Comparison of ENCODE assay signal across 9 cellular contexts in the genomic region with DNA sequence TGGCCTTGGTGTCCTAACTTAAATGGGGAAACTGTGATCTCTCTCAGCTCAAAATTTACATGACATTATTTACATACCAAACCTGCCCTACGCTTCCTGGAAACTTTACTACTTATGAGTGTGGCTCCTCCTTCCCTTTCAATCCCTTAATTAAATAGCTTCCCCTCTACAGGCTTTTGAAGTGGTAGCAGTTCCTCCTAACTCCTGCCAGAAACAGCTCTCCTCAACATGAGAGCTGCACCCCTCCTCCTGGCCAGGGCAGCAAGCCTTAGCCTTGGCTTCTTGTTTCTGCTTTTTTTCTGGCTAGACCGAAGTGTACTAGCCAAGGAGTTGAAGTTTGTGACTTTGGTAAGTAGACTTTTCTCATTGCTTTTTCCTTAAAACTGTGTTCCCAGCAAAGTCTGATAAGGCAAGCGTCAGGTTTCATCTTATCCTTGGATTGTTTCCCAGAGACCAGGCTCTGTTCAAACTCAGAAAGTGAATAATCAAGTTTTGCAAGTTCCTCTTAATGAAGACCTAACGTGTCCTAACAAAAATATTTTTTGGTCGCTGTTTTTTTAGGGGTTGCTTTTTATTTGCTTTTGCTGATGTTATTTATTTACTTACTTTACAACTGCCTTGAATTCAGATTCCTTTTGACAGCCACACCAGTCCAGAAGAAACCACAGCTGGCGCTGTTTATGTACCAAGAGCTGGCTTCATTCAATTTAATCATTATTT. TPM values are rescaled to one million over a fixed set of nuclear protein-coding genes. Genes with fewer than 3 reads are reported as not detected.
DNase-seq lines count a peak whose midpoint lies in the region; ATAC-seq, FAIRE-seq and TF ChIP-seq lines count a peak whose summit lies in the region.
"Had no signal": no experiment of that assay in that cellular context is flagged by ENCODE, and none has a peak within 500 bp of the region (broad histone marks: within the 10 kb centered on the region; RNA-seq: fewer than 3 reads in every experiment).

A gene with protein sequence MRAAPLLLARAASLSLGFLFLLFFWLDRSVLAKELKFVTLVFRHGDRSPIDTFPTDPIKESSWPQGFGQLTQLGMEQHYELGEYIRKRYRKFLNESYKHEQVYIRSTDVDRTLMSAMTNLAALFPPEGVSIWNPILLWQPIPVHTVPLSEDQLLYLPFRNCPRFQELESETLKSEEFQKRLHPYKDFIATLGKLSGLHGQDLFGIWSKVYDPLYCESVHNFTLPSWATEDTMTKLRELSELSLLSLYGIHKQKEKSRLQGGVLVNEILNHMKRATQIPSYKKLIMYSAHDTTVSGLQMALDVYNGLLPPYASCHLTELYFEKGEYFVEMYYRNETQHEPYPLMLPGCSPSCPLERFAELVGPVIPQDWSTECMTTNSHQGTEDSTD (plus strand): TSS at position 179 of the 720 bp plus-strand sequence. CDS start 50 bp downstream, at position 229.

- CTCF ChIA-PET in Calu3 (lab: Charles Lee) = interaction anchor here (0.6 to 2.4 kb wide), 16 partner anchors 9 to 1582 kb away, joined by 3 to 22 read pairs (median 4); a partner anchor contains a TSS

- DNase-seq in Calu3 = peak; percentile 74
- DNase-seq in RPMI7951 (ENCODE audit: low read depth) = peak; percentile 57
- peak; percentile 92 for DNase-seq in fibroblast of pulmonary artery (ENCODE audit: low read depth)
- DNase-seq in pancreas = peak in 5 of 6 donors; percentile 47 to 72 (median 66)
- no peak for DNase-seq in glutamatergic neuron
- DNase-seq in NCI-H1694 treated with DMSO at 0.1 percent for 48 hours (lab: John Stamatoyannopoulos, UW) = no peak
- DNase-seq: natural killer cell had no signal

- BruUV-seq in Calu3 (replicated peaks; lab: Mats Ljungman, UMichigan) = TSS peak; percentile 52

- H3K36me3 ChIP-seq in pancreas = no peaks in the 10 kb centered on the region

- H3K36me3 Mint-ChIP-seq in Calu3 (ENCODE audit: insufficient read depth, unreplicated experiment) (peaks cover 8% of the 10 kb centered on the region), glutamatergic neuron (ENCODE audit: unreplicated experiment) (no peaks in the 10 kb centered on the region)
- H3K36me3 Mint-ChIP-seq: natural killer cell had no signal

- H3K27me3 Mint-ChIP-seq in Calu3 (ENCODE audit: unreplicated experiment) (no peaks in the 10 kb centered on the region), glutamatergic neuron (ENCODE audit: unreplicated experiment) (peaks cover 3% of the 10 kb centered on the region)

- H3K27ac Mint-ChIP-seq in Calu3 (ENCODE audit: unreplicated experiment) (peak within 1 kb of the TSS; percentile 77), glutamatergic neuron (ENCODE audit: unreplicated experiment) (no peak within 1 kb of the TSS)
- H3K27ac Mint-ChIP-seq: natural killer cell had no signal

- peak within 1 kb of the TSS; percentile 21 for H3K4me3 ChIP-seq in fibroblast of pulmonary artery (replicated peaks; ENCODE audit: low read depth, low read length)
- H3K4me3 ChIP-seq in pancreas = peak within 1 kb of the TSS in 2 of 4 donors; percentile 16 to 25

- H3K4me1 ChIP-seq in pancreas = peaks cover 16 to 29% (median 24%) of the 10 kb centered on the region in 3 donors

- H3K9me3 ChIP-seq in pancreas = no peaks in the 10 kb centered on the region

- peaks cover 33% of the 10 kb centered on the region for H3K4me1 Mint-ChIP-seq in Calu3 (ENCODE audit: low read depth, unreplicated experiment)
- no peaks in the 10 kb centered on the region for H3K4me1 Mint-ChIP-seq in glutamatergic neuron (ENCODE audit: low read depth, unreplicated experiment)
- H3K4me1 Mint-ChIP-seq: natural killer cell had no signal

- H3K27me3 ChIP-seq in pancreas = no peaks in the 10 kb centered on the region

- H3K4me3 Mint-ChIP-seq in Calu3 (ENCODE audit: low read depth, unreplicated experiment) = peak within 1 kb of the TSS; percentile 62
- H3K4me3 Mint-ChIP-seq in glutamatergic neuron (ENCODE audit: unreplicated experiment) = no peak within 1 kb of the TSS
- H3K4me3 Mint-ChIP-seq: natural killer cell had no signal

- intact Hi-C loops in Calu3 (cut with micrococcal nuclease; ENCODE audit: unreplicated experiment) = loop anchor here (1.0 kb wide), 2 partner anchors 14 to 27 kb away; no protein-coding TSS in a partner anchor
- intact Hi-C loops in pancreas (cut with DNase I) = no loop called here

- H3K9me3 Mint-ChIP-seq in Calu3 (ENCODE audit: low read depth, unreplicated experiment) (no peaks in the 10 kb centered on the region), glutamatergic neuron (ENCODE audit: unreplicated experiment) (no peaks in the 10 kb centered on the region)
- H3K9me3 Mint-ChIP-seq: natural killer cell had no signal

- WGBS in pancreas, 2 donors = 4 to 5% methylated on average over 6 of the region's 6 CpGs

- peak; percentile 83 for ATAC-seq in HG02840 (IDR thresholded peaks at IDR 0.05; ENCODE audit: low FRiP score, unreplicated experiment)
- ATAC-seq in pancreas = peak; percentile 82 to 89 (median 88)
- no peak for ATAC-seq in HG02884 (IDR thresholded peaks at IDR 0.05; ENCODE audit: unreplicated experiment)

- FAIRE-seq in pancreas (lab: Jason Lieb, UNC) = peak; percentile 75

- peak within 1 kb of the TSS; percentile 69 to 94 (median 88) for H3K27ac ChIP-seq in pancreas

- TF ChIP-seq CTCF in Calu3 (IDR thresholded peaks at IDR 0.05; ENCODE audit: unreplicated experiment) = no peak
- TF ChIP-seq CTCF in fibroblast of pulmonary artery (IDR thresholded peaks at IDR 0.05; ENCODE audit: low read length, missing control alignments) = no peak
- TF ChIP-seq CTCF in pancreas (IDR thresholded peaks at IDR 0.05) = no peak
- no peak for TF ChIP-seq CTCF in glutamatergic neuron (IDR thresholded peaks at IDR 0.05; ENCODE audit: partially characterized antibody, unreplicated experiment)

RNA-seq across cellular contexts. Expression of the gene that starts here (rescaled TPM):
- total RNA-seq in Calu3 (2022) = 3.8 and 5.8 TPM in 2 replicates
- 0.59 and 1.7 TPM in 2 replicates for total RNA-seq in RPMI7951 (2014; rRNA removed; shearing (Covaris generic))
- total RNA-seq in pancreas = 1 to 10 TPM; 1.9 to 6.3 (median 3.3) TPM
- 1 to 10 TPM; 2.1 to 5.2 TPM for polyA plus RNA-seq in pancreas
- not detected for total RNA-seq in glutamatergic neuron (ENCODE audit: unreplicated experiment)

Comparison
In these comparisons a context has a peak if more than half of its experiments do, and no peak if none do; other contexts are left out.
1. DNase-seq: peak in Calu3 (single experiment), RPMI7951 (single experiment), fibroblast of pulmonary artery (single experiment) and pancreas (5 of 6); none in glutamatergic neuron (single experiment) and NCI-H1694 treated with DMSO at 0.1 percent for 48 hours (single experiment).